In genomic region chr15:24684313-24684712, GRCh38 we compare ENCODE assay signal across 41 cellular contexts. TPM values are rescaled to one million over a fixed set of nuclear protein-coding genes. Genes with fewer than 3 reads are reported as not detected.
"Had no signal": no experiment of that assay in that cellular context is flagged by ENCODE, and none has a peak within 500 bp of the region (broad histone marks: within the 10 kb centered on the region; RNA-seq: fewer than 3 reads in every experiment).

No MANE protein-coding gene starts in this region.

- H3K27ac Mint-ChIP-seq: activated naive CD4-positive, alpha-beta T cell treated with anti-CD3 and anti-CD28 coated beads for 36 hours; activated naive CD4-positive, alpha-beta T cell treated with anti-CD3 and anti-CD28 coated beads, Interleukin-2, amount 10 ng/mL, durations not matched to agents 7 days and 5 days; activated naive CD4-positive, alpha-beta T cell treated with anti-CD3 and anti-CD28 coated beads, Interleukin-2, amount 50 U/mL, for 24 hours; activated naive CD4-positive, alpha-beta T cell treated with anti-CD3 and anti-CD28 coated beads, Interleukin-2, amount 50 U/mL, for 72 hours; activated naive CD8-positive, alpha-beta T cell; activated naive CD8-positive, alpha-beta T cell treated with anti-CD3 and anti-CD28 coated beads for 36 hours; activated naive CD8-positive, alpha-beta T cell treated with anti-CD3 and anti-CD28 coated beads, Interleukin-2, amount 10 ng/mL, durations not matched to agents 7 days and 5 days; activated naive CD8-positive, alpha-beta T cell treated with anti-CD3 and anti-CD28 coated beads, Interleukin-2, amount 50 U/mL, for 24 hours; activated T-cell treated with anti-CD3 and anti-CD28 coated beads, Interleukin-2, amount 50 U/mL, for 24 hours; activated T-cell treated with anti-CD3 and anti-CD28 coated beads, Interleukin-2, amount 50 U/mL, for 72 hours; activated T-helper 1 cell treated with anti-CD3 and anti-CD28 coated beads, Interleukin-12 subunit alpha, Interleukin-12 subunit beta, Interleukin-2, Interleukin-4 antibody, amounts not matched to agents 30 ng/mL and 10 ng/mL and 1 ng/mL, durations not matched to agents 14 hours and 24 hours and 36 hours; activated T-helper 17 cell treated with anti-CD3 and anti-CD28 coated beads, Interleukin-2, amount 50 U/mL, for 72 hours; activated T-helper 2 cell treated with anti-CD3 and anti-CD28 coated beads, Interferon-gamma antibody, Interleukin-2, Interleukin-4, amounts not matched to agents 10 μg/mL and 5 μg/mL and 100 μg/mL, durations not matched to agents 14 hours and 24 hours and 36 hours; brain had no signal

- H3K27me3 Mint-ChIP-seq: activated naive CD4-positive, alpha-beta T cell treated with anti-CD3 and anti-CD28 coated beads, Interleukin-2, amount 10 ng/mL, durations not matched to agents 7 days and 5 days; activated naive CD8-positive, alpha-beta T cell treated with anti-CD3 and anti-CD28 coated beads for 36 hours; activated naive CD8-positive, alpha-beta T cell treated with anti-CD3 and anti-CD28 coated beads, Interleukin-2, amount 10 ng/mL, durations not matched to agents 7 days and 5 days; activated naive CD8-positive, alpha-beta T cell treated with anti-CD3 and anti-CD28 coated beads, Interleukin-2, amount 50 U/mL, for 24 hours; activated T-cell treated with anti-CD3 and anti-CD28 coated beads, Interleukin-2, amount 50 U/mL, for 24 hours; activated T-helper 17 cell treated with anti-CD3 and anti-CD28 coated beads, Interleukin-2, amount 50 U/mL, for 72 hours; brain; central memory CD8-positive, alpha-beta T cell had no signal

- DNase-seq: activated effector memory CD4-positive, alpha-beta T cell treated with anti-CD3 and anti-CD28 coated beads, Interleukin-2, amount 50 U/mL, for 16 hours; activated effector memory CD4-positive, alpha-beta T cell treated with Interleukin-2 at 50 U/mL for 16 hours; activated gamma-delta T cell; activated gamma-delta T cell treated with Interleukin-2 at 50 U/mL for 16 hours; activated naive CD4-positive, alpha-beta T cell; activated naive CD4-positive, alpha-beta T cell treated with anti-CD3 and anti-CD28 coated beads for 36 hours; activated naive CD4-positive, alpha-beta T cell treated with anti-CD3 and anti-CD28 coated beads, Interleukin-2, amount 10 ng/mL, durations not matched to agents 7 days and 5 days; activated naive CD4-positive, alpha-beta T cell treated with anti-CD3 and anti-CD28 coated beads, Interleukin-2, amount 50 U/mL, for 16 hours; activated naive CD4-positive, alpha-beta T cell treated with Interleukin-2 at 50 U/mL for 16 hours; activated naive CD8-positive, alpha-beta T cell treated with anti-CD3 and anti-CD28 coated beads for 36 hours; activated naive CD8-positive, alpha-beta T cell treated with anti-CD3 and anti-CD28 coated beads, Interleukin-2, amount 10 ng/mL, durations not matched to agents 7 days and 5 days; activated naive CD8-positive, alpha-beta T cell treated with anti-CD3 and anti-CD28 coated beads, Interleukin-2, amount 50 U/mL, for 24 hours; activated T-cell treated with anti-CD3 and anti-CD28 coated beads, Interleukin-2, amount 50 U/mL, for 1 hour; activated T-cell treated with anti-CD3 and anti-CD28 coated beads, Interleukin-2, amount 50 U/mL, for 24 hours; activated T-cell treated with anti-CD3 and anti-CD28 coated beads, Interleukin-2, amount 50 U/mL, for 4 hours; activated T-cell treated with anti-CD3 and anti-CD28 coated beads, Interleukin-2, amount 50 U/mL, for 48 hours; activated T-cell treated with anti-CD3 and anti-CD28 coated beads, Interleukin-2, amount 50 U/mL, for 72 hours; adrenal gland; amniotic stem cell; amygdala; anterior cingulate cortex; aorta; body of pancreas; brain microvascular endothelial cell; caudate nucleus; cerebellar nuclear complex had no signal

- H3K4me1 Mint-ChIP-seq: activated naive CD4-positive, alpha-beta T cell treated with anti-CD3 and anti-CD28 coated beads, Interleukin-2, amount 10 ng/mL, durations not matched to agents 7 days and 5 days; activated naive CD4-positive, alpha-beta T cell treated with anti-CD3 and anti-CD28 coated beads, Interleukin-2, amount 50 U/mL, for 24 hours; activated naive CD8-positive, alpha-beta T cell treated with anti-CD3 and anti-CD28 coated beads for 36 hours; activated naive CD8-positive, alpha-beta T cell treated with anti-CD3 and anti-CD28 coated beads, Interleukin-2, amount 10 ng/mL, durations not matched to agents 7 days and 5 days; activated naive CD8-positive, alpha-beta T cell treated with anti-CD3 and anti-CD28 coated beads, Interleukin-2, amount 50 U/mL, for 24 hours; activated T-helper 17 cell treated with anti-CD3 and anti-CD28 coated beads, Interleukin-2, amount 50 U/mL, for 72 hours; brain; central memory CD8-positive, alpha-beta T cell had no signal

- H3K36me3 Mint-ChIP-seq: activated naive CD4-positive, alpha-beta T cell treated with anti-CD3 and anti-CD28 coated beads, Interleukin-2, amount 10 ng/mL, durations not matched to agents 7 days and 5 days; activated naive CD4-positive, alpha-beta T cell treated with anti-CD3 and anti-CD28 coated beads, Interleukin-2, amount 50 U/mL, for 24 hours; activated naive CD4-positive, alpha-beta T cell treated with anti-CD3 and anti-CD28 coated beads, Interleukin-2, amount 50 U/mL, for 72 hours; activated naive CD8-positive, alpha-beta T cell; activated naive CD8-positive, alpha-beta T cell treated with anti-CD3 and anti-CD28 coated beads for 36 hours; activated naive CD8-positive, alpha-beta T cell treated with anti-CD3 and anti-CD28 coated beads, Interleukin-2, amount 10 ng/mL, durations not matched to agents 7 days and 5 days; brain had no signal

- H3K27ac ChIP-seq: adrenal gland, ascending aorta, body of pancreas, brain microvascular endothelial cell, breast epithelium, cardiac muscle cell had no signal

- H3K9me3 ChIP-seq: adrenal gland, ascending aorta, body of pancreas, breast epithelium had no signal

- H3K4me3 ChIP-seq: adrenal gland, ascending aorta, body of pancreas, breast epithelium, cardiac muscle cell had no signal

- H3K36me3 ChIP-seq: adrenal gland, ascending aorta, brain microvascular endothelial cell, breast epithelium, cardiac muscle cell had no signal

- H3K27me3 ChIP-seq: adrenal gland, ascending aorta, body of pancreas, brain microvascular endothelial cell, breast epithelium, cardiac muscle cell had no signal

- H3K4me1 ChIP-seq: adrenal gland, ascending aorta, body of pancreas, breast epithelium had no signal

- H3K9me3 Mint-ChIP-seq: activated naive CD4-positive, alpha-beta T cell treated with anti-CD3 and anti-CD28 coated beads, Interleukin-2, amount 50 U/mL, for 24 hours; activated naive CD8-positive, alpha-beta T cell treated with anti-CD3 and anti-CD28 coated beads for 36 hours had no signal

- H3K4me3 Mint-ChIP-seq: activated naive CD4-positive, alpha-beta T cell treated with anti-CD3 and anti-CD28 coated beads for 36 hours; activated naive CD4-positive, alpha-beta T cell treated with anti-CD3 and anti-CD28 coated beads, Interleukin-2, amount 10 ng/mL, durations not matched to agents 7 days and 5 days; activated naive CD4-positive, alpha-beta T cell treated with anti-CD3 and anti-CD28 coated beads, Interleukin-2, amount 50 U/mL, for 24 hours; activated naive CD8-positive, alpha-beta T cell; activated naive CD8-positive, alpha-beta T cell treated with anti-CD3 and anti-CD28 coated beads for 36 hours; activated naive CD8-positive, alpha-beta T cell treated with anti-CD3 and anti-CD28 coated beads, Interleukin-2, amount 10 ng/mL, durations not matched to agents 7 days and 5 days; activated naive CD8-positive, alpha-beta T cell treated with anti-CD3 and anti-CD28 coated beads, Interleukin-2, amount 50 U/mL, for 24 hours; activated T-cell treated with anti-CD3 and anti-CD28 coated beads, Interleukin-2, amount 50 U/mL, for 24 hours; activated T-cell treated with anti-CD3 and anti-CD28 coated beads, Interleukin-2, amount 50 U/mL, for 4 hours; activated T-cell treated with anti-CD3 and anti-CD28 coated beads, Interleukin-2, amount 50 U/mL, for 72 hours; activated T-helper 1 cell treated with anti-CD3 and anti-CD28 coated beads, Interleukin-12 subunit alpha, Interleukin-12 subunit beta, Interleukin-2, Interleukin-4 antibody, amounts not matched to agents 30 ng/mL and 10 ng/mL and 1 ng/mL, durations not matched to agents 14 hours and 24 hours and 36 hours; activated T-helper 17 cell treated with anti-CD3 and anti-CD28 coated beads, Interleukin-2, amount 50 U/mL, for 72 hours; brain; central memory CD8-positive, alpha-beta T cell had no signal

RNA-seq across cellular contexts. Expression of gene NPAP1, which starts 8.7 kb away (rescaled TPM):
- total RNA-seq: activated naive CD4-positive, alpha-beta T cell treated with anti-CD3 and anti-CD28 coated beads for 36 hours; activated naive CD4-positive, alpha-beta T cell treated with anti-CD3 and anti-CD28 coated beads, Interleukin-2, amount 50 U/mL, for 72 hours; activated naive CD8-positive, alpha-beta T cell treated with anti-CD3 and anti-CD28 coated beads for 36 hours; activated naive CD8-positive, alpha-beta T cell treated with anti-CD3 and anti-CD28 coated beads, Interleukin-2, amount 10 ng/mL, durations not matched to agents 7 days and 5 days; activated T-cell treated with anti-CD3 and anti-CD28 coated beads, Interleukin-2, amount 50 U/mL, for 4 hours; activated T-cell treated with anti-CD3 and anti-CD28 coated beads, Interleukin-2, amount 50 U/mL, for 72 hours; activated T-helper 1 cell treated with anti-CD3 and anti-CD28 coated beads, Interleukin-12 subunit alpha, Interleukin-12 subunit beta, Interleukin-2, Interleukin-4 antibody, amounts not matched to agents 30 ng/mL and 10 ng/mL and 1 ng/mL, durations not matched to agents 14 hours and 24 hours and 36 hours; activated T-helper 17 cell treated with anti-CD3 and anti-CD28 coated beads, Interleukin-2, amount 50 U/mL, for 72 hours; activated T-helper 2 cell treated with anti-CD3 and anti-CD28 coated beads, Interferon-gamma antibody, Interleukin-2, Interleukin-4, amounts not matched to agents 10 μg/mL and 5 μg/mL and 100 μg/mL, durations not matched to agents 14 hours and 24 hours and 36 hours; aorta; ascending aorta; astrocyte; breast epithelium; bronchial epithelial cell; cardiac septum; chondrocyte had no signal
